ENCODE assay signal across 24 cellular contexts in genomic region chr13:106721599-106721998, GRCh38.
"Had no signal": no experiment of that assay in that cellular context is flagged by ENCODE, and none has a peak within 500 bp of the region (broad histone marks: within the 10 kb centered on the region; RNA-seq: fewer than 3 reads in every experiment).

No MANE protein-coding gene starts in this region.

- H3K4me3 ChIP-seq: lower lobe of right lung, mucosa of descending colon, ovary, psoas muscle, sigmoid colon, testis, tibial artery had no signal

- H3K4me1 Mint-ChIP-seq: memory B cell; naive B cell; nephron; stimulated activated effector memory CD8-positive, alpha-beta T cell treated with anti-CD3 and anti-CD28 coated beads, Interleukin-12 subunit alpha, Interleukin-12 subunit beta, amount 100 ng/mL, for 72 hours had no signal

- DNase-seq: dorsolateral prefrontal cortex; effector CD4-positive, alpha-beta T cell; head of caudate nucleus; left ventricle myocardium superior; lower lobe of right lung; mucosa of descending colon; naive B cell; occipital lobe; ovary; posterior cingulate gyrus; psoas muscle; right cardiac atrium; sigmoid colon; stimulated activated CD4-positive, alpha-beta T cell treated with anti-CD3 and anti-CD28 coated beads, Interleukin-2, amount 100 ng/mL, for 24 hours; stimulated activated CD4-positive, alpha-beta T cell treated with anti-CD3 and anti-CD28 coated beads, Interleukin-4, amount 100 ng/mL, for 24 hours; stimulated activated naive CD4-positive, alpha-beta T cell treated with Interleukin-2 at 50 U/mL for 16 hours; substantia nigra; testis; tibial artery had no signal

- H3K27ac Mint-ChIP-seq: memory B cell; mesothelial cell of epicardium; naive B cell; nephron; stimulated activated effector memory CD8-positive, alpha-beta T cell treated with anti-CD3 and anti-CD28 coated beads, Interleukin-12 subunit alpha, Interleukin-12 subunit beta, amount 100 ng/mL, for 72 hours; type B pancreatic cell had no signal

- H3K27ac ChIP-seq: dorsolateral prefrontal cortex, lower lobe of right lung, ovary, psoas muscle, sigmoid colon, testis, tibial artery had no signal

- H3K36me3 Mint-ChIP-seq: memory B cell; naive B cell; stimulated activated effector memory CD8-positive, alpha-beta T cell treated with anti-CD3 and anti-CD28 coated beads, Interleukin-12 subunit alpha, Interleukin-12 subunit beta, amount 100 ng/mL, for 72 hours; type B pancreatic cell had no signal

- H3K36me3 ChIP-seq: lower lobe of right lung, ovary, sigmoid colon, tibial artery had no signal

- ATAC-seq: left ventricle myocardium superior; lower lobe of right lung; mucosa of descending colon; psoas muscle; right cardiac atrium; stimulated activated effector memory CD8-positive, alpha-beta T cell treated with anti-CD3 and anti-CD28 coated beads, Interleukin-12 subunit alpha, Interleukin-12 subunit beta, amount 100 ng/mL, for 72 hours had no signal

- H3K4me1 ChIP-seq: lower lobe of right lung, psoas muscle, testis had no signal

- H3K27me3 Mint-ChIP-seq: naive B cell, type B pancreatic cell had no signal

- H3K9me3 ChIP-seq: mucosa of descending colon, ovary, testis, tibial artery had no signal

- H3K4me3 Mint-ChIP-seq: memory B cell; mesothelial cell of epicardium; naive B cell; nephron; stimulated activated effector memory CD8-positive, alpha-beta T cell treated with anti-CD3 and anti-CD28 coated beads, Interleukin-12 subunit alpha, Interleukin-12 subunit beta, amount 100 ng/mL, for 72 hours; type B pancreatic cell had no signal

- H3K27me3 ChIP-seq: dorsolateral prefrontal cortex, ovary, sigmoid colon, testis, tibial artery had no signal
